Comparison of ENCODE assay signal across 1 cellular context in genomic region chr4:83328486-83328885, GRCh38.
TF ChIP-seq lines count a peak whose summit lies in the region.

No MANE protein-coding gene starts in this region.

TF ChIP-seq in K562, 482 proteins besides CTCF, POLR2A, EP300 and RAD21:
- no peak for TF ChIP-seq ASH1L (IDR thresholded peaks at IDR 0.05; ENCODE audit: borderline replicate concordance, low read depth, partially characterized antibody)
- TF ChIP-seq ZNF253 (CRISPR knock-in tag; conservative IDR thresholded peaks at IDR 0.05) = no peak
- TF ChIP-seq THAP12 (CRISPR knock-in tag; IDR thresholded peaks at IDR 0.05) = no peak
